Comparison of ENCODE assay signal across 17 cellular contexts in genomic region chr16:27305342-27305741, GRCh38. TPM values are rescaled to one million over a fixed set of nuclear protein-coding genes. Genes with fewer than 3 reads are reported as not detected.
DNase-seq lines count a peak whose midpoint lies in the region; ATAC-seq and TF ChIP-seq lines count a peak whose summit lies in the region.
"Had no signal": no experiment of that assay in that cellular context is flagged by ENCODE, and none has a peak within 500 bp of the region (broad histone marks: within the 10 kb centered on the region; RNA-seq: fewer than 3 reads in every experiment).

No MANE protein-coding gene starts in this region.

- H3K27ac ChIP-seq in stomach, result peak overlapping the region in 3 of 5 donors; percentile 29 to 43 (median 35)
- H3K27ac ChIP-seq: thyroid gland had no signal

- H3K27ac Mint-ChIP-seq in activated naive CD8-positive, alpha-beta T cell treated with anti-CD3 and anti-CD28 coated beads, Interleukin-2, amount 50 U/mL, for 24 hours, result peak overlapping the region; percentile 71
- H3K27ac Mint-ChIP-seq in activated naive CD8-positive, alpha-beta T cell treated with anti-CD3 and anti-CD28 coated beads for 36 hours, result no peak overlapping the region
- no peak overlapping the region for H3K27ac Mint-ChIP-seq in glutamatergic neuron (ENCODE audit: unreplicated experiment)
- no peak overlapping the region for H3K27ac Mint-ChIP-seq in stimulated activated naive CD8-positive, alpha-beta T cell treated with anti-CD3 and anti-CD28 coated beads, Interleukin-15, amount 100 ng/mL, for 72 hours
- H3K27ac Mint-ChIP-seq: HFFc6 had no signal

- H3K27me3 ChIP-seq in stomach, result no peaks in the 10 kb centered on the region
- H3K27me3 ChIP-seq: thyroid gland had no signal

- no peak overlapping the region for H3K4me3 ChIP-seq in fibroblast of the aortic adventitia (ENCODE audit: low read depth, low read length)
- H3K4me3 ChIP-seq in stomach, result no peak overlapping the region
- H3K4me3 ChIP-seq: thyroid gland had no signal

- no peak overlapping the region for H3K4me3 Mint-ChIP-seq in activated naive CD8-positive, alpha-beta T cell treated with anti-CD3 and anti-CD28 coated beads, Interleukin-2, amount 50 U/mL, for 24 hours
- H3K4me3 Mint-ChIP-seq in activated naive CD8-positive, alpha-beta T cell treated with anti-CD3 and anti-CD28 coated beads for 36 hours, result no peak overlapping the region
- no peak overlapping the region for H3K4me3 Mint-ChIP-seq in glutamatergic neuron (ENCODE audit: unreplicated experiment)
- H3K4me3 Mint-ChIP-seq in stimulated activated naive CD8-positive, alpha-beta T cell treated with anti-CD3 and anti-CD28 coated beads, Interleukin-15, amount 100 ng/mL, for 72 hours, result no peak overlapping the region
- H3K4me3 Mint-ChIP-seq: CD4-positive, alpha-beta memory T cell; HFFc6 had no signal

- H3K36me3 ChIP-seq in stomach, result no peaks in the 10 kb centered on the region
- H3K36me3 ChIP-seq: thyroid gland had no signal

- peaks cover 2% of the 10 kb centered on the region for H3K27me3 Mint-ChIP-seq in activated naive CD8-positive, alpha-beta T cell treated with anti-CD3 and anti-CD28 coated beads, Interleukin-2, amount 50 U/mL, for 24 hours
- H3K27me3 Mint-ChIP-seq in activated naive CD8-positive, alpha-beta T cell treated with anti-CD3 and anti-CD28 coated beads for 36 hours, result no peaks in the 10 kb centered on the region
- peaks cover 4% of the 10 kb centered on the region for H3K27me3 Mint-ChIP-seq in glutamatergic neuron (ENCODE audit: unreplicated experiment)
- H3K27me3 Mint-ChIP-seq in stimulated activated naive CD8-positive, alpha-beta T cell treated with anti-CD3 and anti-CD28 coated beads, Interleukin-15, amount 100 ng/mL, for 72 hours, result peaks cover 6% of the 10 kb centered on the region
- H3K27me3 Mint-ChIP-seq: CD4-positive, alpha-beta memory T cell had no signal

- no peaks in the 10 kb centered on the region for H3K9me3 ChIP-seq in stomach
- H3K9me3 ChIP-seq: thyroid gland had no signal

- TF ChIP-seq POLR2A in stomach (IDR thresholded peaks at IDR 0.05), result no peak

- no peak for DNase-seq in activated naive CD8-positive, alpha-beta T cell treated with anti-CD3 and anti-CD28 coated beads, Interleukin-2, amount 50 U/mL, for 24 hours
- no peak for DNase-seq in activated naive CD8-positive, alpha-beta T cell treated with anti-CD3 and anti-CD28 coated beads for 36 hours
- DNase-seq in SKM-1 treated with dmso at 0.1 percent for 144 hours (lab: John Stamatoyannopoulos, UW; ENCODE audit: unreplicated experiment) (peak; percentile 87), fibroblast of the aortic adventitia (ENCODE audit: low read depth) (peak; percentile 82), stomach (no peak), glutamatergic neuron (no peak), NCI-H1694 (lab: John Stamatoyannopoulos, UW) (no peak)
- DNase-seq in stimulated activated naive CD8-positive, alpha-beta T cell treated with anti-CD3 and anti-CD28 coated beads, Interleukin-15, amount 100 ng/mL, for 72 hours, result no peak
- DNase-seq: 8988T; aorta; CD4-positive, alpha-beta memory T cell; HFFc6; NCI-H1092; NCI-H2171; NCI-H82; RPMI8226; thyroid gland had no signal

- intact Hi-C loops in stomach (cut with DNase I; ENCODE audit: low total_unique reads), result no loop called here

- ATAC-seq in activated naive CD8-positive, alpha-beta T cell treated with anti-CD3 and anti-CD28 coated beads, Interleukin-2, amount 50 U/mL, for 24 hours, result no peak
- no peak for ATAC-seq in stimulated activated naive CD8-positive, alpha-beta T cell treated with anti-CD3 and anti-CD28 coated beads, Interleukin-15, amount 100 ng/mL, for 72 hours

- peaks cover 0 to 18% (median 2%) of the 10 kb centered on the region in 4 donors for H3K4me1 ChIP-seq in stomach
- H3K4me1 ChIP-seq: thyroid gland had no signal

- peaks cover 18% of the 10 kb centered on the region for H3K9me3 Mint-ChIP-seq in activated naive CD8-positive, alpha-beta T cell treated with anti-CD3 and anti-CD28 coated beads, Interleukin-2, amount 50 U/mL, for 24 hours
- peaks cover 10% of the 10 kb centered on the region for H3K9me3 Mint-ChIP-seq in activated naive CD8-positive, alpha-beta T cell treated with anti-CD3 and anti-CD28 coated beads for 36 hours
- H3K9me3 Mint-ChIP-seq in glutamatergic neuron (ENCODE audit: unreplicated experiment), result peaks cover 4% of the 10 kb centered on the region
- H3K9me3 Mint-ChIP-seq in stimulated activated naive CD8-positive, alpha-beta T cell treated with anti-CD3 and anti-CD28 coated beads, Interleukin-15, amount 100 ng/mL, for 72 hours, result peaks cover 20% of the 10 kb centered on the region in 2 donors
- H3K9me3 Mint-ChIP-seq: CD4-positive, alpha-beta memory T cell had no signal

- peaks cover 21% of the 10 kb centered on the region for H3K4me1 Mint-ChIP-seq in activated naive CD8-positive, alpha-beta T cell treated with anti-CD3 and anti-CD28 coated beads, Interleukin-2, amount 50 U/mL, for 24 hours
- H3K4me1 Mint-ChIP-seq in activated naive CD8-positive, alpha-beta T cell treated with anti-CD3 and anti-CD28 coated beads for 36 hours, result peaks cover 13% of the 10 kb centered on the region
- H3K4me1 Mint-ChIP-seq in glutamatergic neuron (ENCODE audit: low read depth, unreplicated experiment), result no peaks in the 10 kb centered on the region
- H3K4me1 Mint-ChIP-seq in stimulated activated naive CD8-positive, alpha-beta T cell treated with anti-CD3 and anti-CD28 coated beads, Interleukin-15, amount 100 ng/mL, for 72 hours, result peaks cover 13% of the 10 kb centered on the region

- H3K36me3 Mint-ChIP-seq in activated naive CD8-positive, alpha-beta T cell treated with anti-CD3 and anti-CD28 coated beads, Interleukin-2, amount 50 U/mL, for 24 hours (ENCODE audit: low read depth), result no peaks in the 10 kb centered on the region
- peaks cover 5% of the 10 kb centered on the region for H3K36me3 Mint-ChIP-seq in activated naive CD8-positive, alpha-beta T cell treated with anti-CD3 and anti-CD28 coated beads for 36 hours
- peaks cover 6% of the 10 kb centered on the region for H3K36me3 Mint-ChIP-seq in glutamatergic neuron (ENCODE audit: unreplicated experiment)

- no peak for TF ChIP-seq CTCF in fibroblast of the aortic adventitia (IDR thresholded peaks at IDR 0.05; ENCODE audit: insufficient read depth, low read length)
- TF ChIP-seq CTCF in stomach (IDR thresholded peaks at IDR 0.05), result no peak
- no peak for TF ChIP-seq CTCF in glutamatergic neuron (IDR thresholded peaks at IDR 0.05; ENCODE audit: partially characterized antibody, unreplicated experiment)

- WGBS in stomach, 5 donors, result 42 to 51% (median 45%) methylated on average over 2 of the region's 2 CpGs

- TF ChIP-seq EP300 in stomach (IDR thresholded peaks at IDR 0.05), result no peak

RNA-seq across cellular contexts. Expression of gene IL4R, which starts 8.4 kb away (rescaled TPM):
- 100 to 1,000 TPM; 183 to 190 TPM for total RNA-seq in activated naive CD8-positive, alpha-beta T cell treated with anti-CD3 and anti-CD28 coated beads for 36 hours
- 25.6 and 82.3 TPM in 2 replicates for total RNA-seq in fibroblast of the aortic adventitia (ENCODE audit: low replicate concordance)
- 100 to 1,000 TPM in 2 of 5 donors, 10 to 100 TPM in 3; 23.9 to 120 (median 55.2) TPM for total RNA-seq in stomach
- polyA plus RNA-seq in stomach, result 10 to 100 TPM; 17.4 to 55.8 (median 18.9) TPM
- 10.8 TPM for total RNA-seq in glutamatergic neuron (ENCODE audit: unreplicated experiment)

RNA-seq across cellular contexts. Expression of gene NSMCE1, which starts 36.8 kb away (rescaled TPM):
- 100 to 1,000 TPM; 133 to 146 TPM for total RNA-seq in activated naive CD8-positive, alpha-beta T cell treated with anti-CD3 and anti-CD28 coated beads for 36 hours
- 97.7 and 113 TPM in 2 replicates for total RNA-seq in fibroblast of the aortic adventitia (ENCODE audit: low replicate concordance)
- total RNA-seq in stomach, result 100 to 1,000 TPM in 1 of 5 donors, 10 to 100 TPM in 3, 1 to 10 TPM in 1; 9.3 to 120 (median 24.1) TPM
- 10 to 100 TPM; 53.5 to 67.0 (median 66.0) TPM for polyA plus RNA-seq in stomach
- 32.7 TPM for total RNA-seq in glutamatergic neuron (ENCODE audit: unreplicated experiment)

Comparison
In these comparisons a context has a peak if more than half of its experiments do, and no peak if none do; other contexts are left out.
1. DNase-seq: peak in SKM-1 treated with dmso at 0.1 percent for 144 hours (single experiment) and fibroblast of the aortic adventitia (single experiment); none in activated naive CD8-positive, alpha-beta T cell treated with anti-CD3 and anti-CD28 coated beads, Interleukin-2, amount 50 U/mL, for 24 hours (single experiment), activated naive CD8-positive, alpha-beta T cell treated with anti-CD3 and anti-CD28 coated beads for 36 hours (single experiment), stomach (single experiment), glutamatergic neuron (single experiment), NCI-H1694 (single experiment) and stimulated activated naive CD8-positive, alpha-beta T cell treated with anti-CD3 and anti-CD28 coated beads, Interleukin-15, amount 100 ng/mL, for 72 hours (0 of 2).